In the genomic region with DNA sequence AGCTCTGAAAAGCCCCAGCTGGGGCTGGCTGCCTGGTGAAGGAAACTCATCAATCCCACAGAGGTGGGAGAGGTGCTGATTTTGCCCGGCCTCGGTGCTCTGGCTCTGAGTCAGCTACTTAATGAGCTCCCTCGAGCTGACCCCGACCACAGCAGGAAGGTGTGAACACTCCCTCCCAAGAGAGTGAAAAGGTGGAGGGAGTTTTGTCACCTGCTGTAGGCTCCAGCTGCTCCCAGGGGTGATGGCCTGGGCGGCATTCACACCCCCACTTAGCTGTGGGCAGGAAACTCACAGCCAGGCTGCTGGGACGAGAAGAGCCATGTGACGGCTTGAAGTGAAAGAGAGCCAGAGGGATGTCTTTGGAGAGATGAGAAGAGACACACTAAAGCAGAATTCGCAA, we compare ENCODE assay signal across 1 cellular context.
TF ChIP-seq lines count a peak whose summit lies in the region.

No MANE protein-coding gene starts in this region.

TF ChIP-seq in HepG2, 621 proteins besides CTCF, POLR2A, EP300 and RAD21 (continued from another document):
- TF ChIP-seq RERE (CRISPR knock-in tag; IDR thresholded peaks at IDR 0.05; ENCODE audit: low read depth) (no peak), E2F1 (CRISPR knock-in tag; IDR thresholded peaks at IDR 0.05) (no peak), ZNF383 (CRISPR knock-in tag; IDR thresholded peaks at IDR 0.05; ENCODE audit: borderline replicate concordance) (no peak), ZNF546 (CRISPR knock-in tag; conservative IDR thresholded peaks at IDR 0.05) (no peak), MTA1 (CRISPR knock-in tag; IDR thresholded peaks at IDR 0.05; ENCODE audit: borderline replicate concordance) (no peak), ZFP37 (CRISPR knock-in tag; IDR thresholded peaks at IDR 0.05; ENCODE audit: borderline replicate concordance) (no peak)
- TF ChIP-seq, protein P1, sequence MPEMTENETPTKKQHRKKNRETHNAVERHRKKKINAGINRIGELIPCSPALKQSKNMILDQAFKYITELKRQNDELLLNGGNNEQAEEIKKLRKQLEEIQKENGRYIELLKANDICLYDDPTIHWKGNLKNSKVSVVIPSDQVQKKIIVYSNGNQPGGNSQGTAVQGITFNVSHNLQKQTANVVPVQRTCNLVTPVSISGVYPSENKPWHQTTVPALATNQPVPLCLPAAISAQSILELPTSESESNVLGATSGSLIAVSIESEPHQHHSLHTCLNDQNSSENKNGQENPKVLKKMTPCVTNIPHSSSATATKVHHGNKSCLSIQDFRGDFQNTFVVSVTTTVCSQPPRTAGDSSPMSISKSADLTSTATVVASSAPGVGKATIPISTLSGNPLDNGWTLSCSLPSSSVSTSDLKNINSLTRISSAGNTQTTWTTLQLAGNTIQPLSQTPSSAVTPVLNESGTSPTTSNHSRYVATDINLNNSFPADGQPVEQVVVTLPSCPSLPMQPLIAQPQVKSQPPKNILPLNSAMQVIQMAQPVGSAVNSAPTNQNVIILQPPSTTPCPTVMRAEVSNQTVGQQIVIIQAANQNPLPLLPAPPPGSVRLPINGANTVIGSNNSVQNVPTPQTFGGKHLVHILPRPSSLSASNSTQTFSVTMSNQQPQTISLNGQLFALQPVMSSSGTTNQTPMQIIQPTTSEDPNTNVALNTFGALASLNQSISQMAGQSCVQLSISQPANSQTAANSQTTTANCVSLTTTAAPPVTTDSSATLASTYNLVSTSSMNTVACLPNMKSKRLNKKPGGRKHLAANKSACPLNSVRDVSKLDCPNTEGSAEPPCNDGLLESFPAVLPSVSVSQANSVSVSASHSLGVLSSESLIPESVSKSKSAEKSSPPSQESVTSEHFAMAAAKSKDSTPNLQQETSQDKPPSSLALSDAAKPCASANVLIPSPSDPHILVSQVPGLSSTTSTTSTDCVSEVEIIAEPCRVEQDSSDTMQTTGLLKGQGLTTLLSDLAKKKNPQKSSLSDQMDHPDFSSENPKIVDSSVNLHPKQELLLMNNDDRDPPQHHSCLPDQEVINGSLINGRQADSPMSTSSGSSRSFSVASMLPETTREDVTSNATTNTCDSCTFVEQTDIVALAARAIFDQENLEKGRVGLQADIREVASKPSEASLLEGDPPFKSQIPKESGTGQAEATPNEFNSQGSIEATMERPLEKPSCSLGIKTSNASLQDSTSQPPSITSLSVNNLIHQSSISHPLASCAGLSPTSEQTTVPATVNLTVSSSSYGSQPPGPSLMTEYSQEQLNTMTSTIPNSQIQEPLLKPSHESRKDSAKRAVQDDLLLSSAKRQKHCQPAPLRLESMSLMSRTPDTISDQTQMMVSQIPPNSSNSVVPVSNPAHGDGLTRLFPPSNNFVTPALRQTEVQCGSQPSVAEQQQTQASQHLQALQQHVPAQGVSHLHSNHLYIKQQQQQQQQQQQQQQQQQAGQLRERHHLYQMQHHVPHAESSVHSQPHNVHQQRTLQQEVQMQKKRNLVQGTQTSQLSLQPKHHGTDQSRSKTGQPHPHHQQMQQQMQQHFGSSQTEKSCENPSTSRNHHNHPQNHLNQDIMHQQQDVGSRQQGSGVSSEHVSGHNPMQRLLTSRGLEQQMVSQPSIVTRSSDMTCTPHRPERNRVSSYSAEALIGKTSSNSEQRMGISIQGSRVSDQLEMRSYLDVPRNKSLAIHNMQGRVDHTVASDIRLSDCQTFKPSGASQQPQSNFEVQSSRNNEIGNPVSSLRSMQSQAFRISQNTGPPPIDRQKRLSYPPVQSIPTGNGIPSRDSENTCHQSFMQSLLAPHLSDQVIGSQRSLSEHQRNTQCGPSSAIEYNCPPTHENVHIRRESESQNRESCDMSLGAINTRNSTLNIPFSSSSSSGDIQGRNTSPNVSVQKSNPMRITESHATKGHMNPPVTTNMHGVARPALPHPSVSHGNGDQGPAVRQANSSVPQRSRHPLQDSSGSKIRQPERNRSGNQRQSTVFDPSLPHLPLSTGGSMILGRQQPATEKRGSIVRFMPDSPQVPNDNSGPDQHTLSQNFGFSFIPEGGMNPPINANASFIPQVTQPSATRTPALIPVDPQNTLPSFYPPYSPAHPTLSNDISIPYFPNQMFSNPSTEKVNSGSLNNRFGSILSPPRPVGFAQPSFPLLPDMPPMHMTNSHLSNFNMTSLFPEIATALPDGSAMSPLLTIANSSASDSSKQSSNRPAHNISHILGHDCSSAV (CRISPR knock-in tag; IDR thresholded peaks at IDR 0.05; ENCODE audit: borderline replicate concordance): no peak
